11 cellular contexts compared by ENCODE assay signal in the genomic region with DNA sequence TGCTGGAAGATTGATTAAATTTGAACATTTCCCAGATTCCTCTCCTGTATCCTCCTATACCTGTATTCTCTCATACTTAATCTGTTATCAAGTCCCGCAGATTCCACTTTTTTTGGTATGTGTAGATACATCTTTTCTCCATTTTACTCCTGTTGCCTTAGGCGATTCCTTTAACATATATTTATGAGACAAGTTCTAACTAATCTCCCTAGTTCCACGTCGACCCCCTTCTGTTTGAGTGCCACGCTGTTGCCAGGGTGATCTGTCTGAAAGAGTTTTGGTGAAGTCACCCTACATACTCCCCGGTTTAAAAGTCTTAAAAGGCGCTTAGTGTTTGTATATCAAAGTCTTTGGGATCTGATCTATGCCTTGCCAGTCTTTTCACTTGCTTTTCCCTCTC. TPM values are rescaled to one million over a fixed set of nuclear protein-coding genes. Genes with fewer than 3 reads are reported as not detected.
A peak's percentile ranks its signal among the peaks of the same experiment; 100 is the strongest.
DNase-seq lines count a peak whose midpoint lies in the region; ATAC-seq lines count a peak whose summit lies in the region.
"Had no signal": no experiment of that assay in that cellular context is flagged by ENCODE, and none has a peak within 500 bp of the region (broad histone marks: within the 10 kb centered on the region; RNA-seq: fewer than 3 reads in every experiment).

No MANE protein-coding gene starts in this region.

- peak overlapping the region; percentile 88 for H3K4me3 ChIP-seq in adipocyte (ENCODE audit: low read length)
- H3K4me3 ChIP-seq in subcutaneous abdominal adipose tissue (ENCODE audit: low read depth in 1 of 5, low read length in 5 of 5): no peak overlapping the region
- H3K4me3 ChIP-seq in H7 (ENCODE audit: insufficient read depth, low read depth, low read length): no peak overlapping the region
- H3K4me3 ChIP-seq: MG63 had no signal

- H3K9me3 Mint-ChIP-seq in activated T-cell treated with anti-CD3 and anti-CD28 coated beads, Interleukin-2, amount 50 U/mL, for 72 hours: no peaks in the 10 kb centered on the region
- H3K9me3 Mint-ChIP-seq in immature natural killer cell: no peaks in the 10 kb centered on the region

- H3K4me1 Mint-ChIP-seq in activated T-cell treated with anti-CD3 and anti-CD28 coated beads, Interleukin-2, amount 50 U/mL, for 72 hours (ENCODE audit: low read depth): peaks cover 33% of the 10 kb centered on the region
- peaks cover 23 to 54% of the 10 kb centered on the region in 2 donors for H3K4me1 Mint-ChIP-seq in immature natural killer cell

- ATAC-seq in activated T-cell treated with anti-CD3 and anti-CD28 coated beads, Interleukin-2, amount 50 U/mL, for 72 hours (replicated peaks in 1 of 2): no peak
- ATAC-seq in left lobe of liver: no peak

- H3K9ac ChIP-seq in adipocyte (ENCODE audit: low read length): peak overlapping the region; percentile 96
- H3K9ac ChIP-seq in subcutaneous abdominal adipose tissue (ENCODE audit: low read length in 5 of 5): peak overlapping the region in 4 of 5 donors; percentile 25 to 44 (median 38)

- intact Hi-C loops in cardiac septum (cut with DNase I): no loop called here

- H3K27ac ChIP-seq in subcutaneous abdominal adipose tissue (ENCODE audit: low read depth, low read length): peak overlapping the region; percentile 26

- peaks cover 13% of the 10 kb centered on the region for H3K4me1 ChIP-seq in adipocyte (ENCODE audit: control insufficient read depth, insufficient read depth, low read length)
- H3K4me1 ChIP-seq in subcutaneous abdominal adipose tissue (ENCODE audit: control insufficient read depth in 5 of 5, insufficient read depth in 5 of 5, low read length in 5 of 5): peaks cover 3 to 29% (median 19%) of the 10 kb centered on the region in 5 donors

- no peaks in the 10 kb centered on the region for H3K27me3 Mint-ChIP-seq in activated T-cell treated with anti-CD3 and anti-CD28 coated beads, Interleukin-2, amount 50 U/mL, for 72 hours (ENCODE audit: low read depth)
- H3K27me3 Mint-ChIP-seq in immature natural killer cell (ENCODE audit: low read depth in 3 of 3): peaks cover 3 to 18% (median 10%) of the 10 kb centered on the region in 3 donors

- peak overlapping the region; percentile 70 to 95 for H3K4me3 Mint-ChIP-seq in activated T-cell treated with anti-CD3 and anti-CD28 coated beads, Interleukin-2, amount 50 U/mL, for 72 hours
- peak overlapping the region in 4 of 5 donors; percentile 0 to 65 (median 22) for H3K4me3 Mint-ChIP-seq in immature natural killer cell

- H3K27ac Mint-ChIP-seq in activated T-cell treated with anti-CD3 and anti-CD28 coated beads, Interleukin-2, amount 50 U/mL, for 72 hours: peak overlapping the region; percentile 96
- H3K27ac Mint-ChIP-seq in immature natural killer cell: peak overlapping the region; percentile 50 to 100 (median 71)

- no peak for DNase-seq in activated T-cell treated with anti-CD3 and anti-CD28 coated beads, Interleukin-2, amount 50 U/mL, for 72 hours
- DNase-seq in activated T-cell treated with anti-CD3 and anti-CD28 coated beads for 4 hours (no peak), adipocyte (ENCODE audit: low read depth) (no peak), immature natural killer cell (no peak), left lobe of liver (ENCODE audit: low spot score) (no peak), H7 (no peak), cardiac septum (ENCODE audit: low spot score) (no peak)
- DNase-seq: MG63; stimulated activated CD4-positive, alpha-beta T cell treated with anti-CD3 and anti-CD28 coated beads, Interleukin-1b, Interleukin-23, amount 100 ng/mL, for 48 hours had no signal

- peaks cover 7 to 14% of the 10 kb centered on the region in 2 donors for H3K36me3 Mint-ChIP-seq in activated T-cell treated with anti-CD3 and anti-CD28 coated beads, Interleukin-2, amount 50 U/mL, for 72 hours (ENCODE audit: insufficient read depth in 2 of 2)
- H3K36me3 Mint-ChIP-seq in immature natural killer cell: no peaks in the 10 kb centered on the region

- H3K27me3 ChIP-seq in adipocyte (replicated peaks; ENCODE audit: control insufficient read depth, insufficient read depth, low read length) (no peaks in the 10 kb centered on the region), subcutaneous abdominal adipose tissue (ENCODE audit: control insufficient read depth in 5 of 5, insufficient read depth in 4 of 5, low read length in 5 of 5) (peaks cover 0 to 5% (median 0%) of the 10 kb centered on the region in 5 donors), H7 (ENCODE audit: control insufficient read depth, insufficient read depth, low read length) (no peaks in the 10 kb centered on the region)
- H3K27me3 ChIP-seq: MG63 had no signal

- no peaks in the 10 kb centered on the region for H3K9me3 ChIP-seq in adipocyte (ENCODE audit: control insufficient read depth, low read length)
- H3K9me3 ChIP-seq in subcutaneous abdominal adipose tissue (ENCODE audit: control insufficient read depth in 5 of 5, low read length in 5 of 5): peaks cover 0 to 3% (median 0%) of the 10 kb centered on the region in 5 donors
- H3K9me3 ChIP-seq: MG63 had no signal

- H3K36me3 ChIP-seq in adipocyte (ENCODE audit: control insufficient read depth, insufficient read depth, low read length, severe bottlenecking): peaks cover 20% of the 10 kb centered on the region
- H3K36me3 ChIP-seq in subcutaneous abdominal adipose tissue (ENCODE audit: control insufficient read depth in 5 of 5, insufficient read depth in 5 of 5, low read length in 5 of 5): peaks cover 0 to 13% (median 8%) of the 10 kb centered on the region in 5 donors
- peaks cover 6% of the 10 kb centered on the region for H3K36me3 ChIP-seq in H7 (replicated peaks; ENCODE audit: control insufficient read depth, insufficient read depth, low read length)

RNA-seq across cellular contexts. Expression of gene HNRNPH2, which starts 2.4 kb away (rescaled TPM):
- 10 to 100 TPM; 15.0 to 17.8 TPM for total RNA-seq in activated T-cell treated with anti-CD3 and anti-CD28 coated beads, Interleukin-2, amount 50 U/mL, for 72 hours
- polyA plus RNA-seq in immature natural killer cell: 100 to 1,000 TPM in 2 of 3 donors, 10 to 100 TPM in 1; 80.6 to 188 (median 120) TPM
- total RNA-seq in left lobe of liver: 22.9 TPM
- 33.5 and 35.0 TPM in 2 replicates for total RNA-seq in H7 (2014; rRNA removed; shearing (Covaris generic))
- 55.6 TPM for total RNA-seq in cardiac septum

RNA-seq across cellular contexts. Expression of gene GLA, which starts 2.7 kb away (rescaled TPM):
- 10 to 100 TPM; 43.7 to 48.1 TPM for total RNA-seq in activated T-cell treated with anti-CD3 and anti-CD28 coated beads, Interleukin-2, amount 50 U/mL, for 72 hours
- polyA plus RNA-seq in immature natural killer cell: 10 to 100 TPM; 19.3 to 23.6 (median 22.7) TPM
- total RNA-seq in left lobe of liver: 8.2 TPM
- 48.1 and 58.3 TPM in 2 replicates for total RNA-seq in H7 (2014; rRNA removed; shearing (Covaris generic))
- total RNA-seq in cardiac septum: 6.8 TPM

RNA-seq across cellular contexts. Expression of gene RPL36A, which starts 19.6 kb away (rescaled TPM):
- total RNA-seq in activated T-cell treated with anti-CD3 and anti-CD28 coated beads, Interleukin-2, amount 50 U/mL, for 72 hours: 100 to 1,000 TPM; 221 to 294 TPM
- 1,000 to 10,000 TPM in 1 of 3 donors, 100 to 1,000 TPM in 2; 753 to 1,251 (median 825) TPM for polyA plus RNA-seq in immature natural killer cell
- 39.4 TPM for total RNA-seq in left lobe of liver
- total RNA-seq in H7 (2014; rRNA removed; shearing (Covaris generic)): 794 and 812 TPM in 2 replicates
- 57.5 TPM for total RNA-seq in cardiac septum

RNA-seq across cellular contexts. Expression of gene BTK, which starts 24.5 kb away (rescaled TPM):
- total RNA-seq in activated T-cell treated with anti-CD3 and anti-CD28 coated beads, Interleukin-2, amount 50 U/mL, for 72 hours: 1 to 10 TPM; 1.7 to 1.9 TPM
- polyA plus RNA-seq in immature natural killer cell: 1 to 10 TPM in 1 of 3 donors, under 1 TPM in 2; 0.36 to 3.4 (median 0.91) TPM
- 1.3 TPM for total RNA-seq in left lobe of liver
- total RNA-seq in H7 (2014; rRNA removed; shearing (Covaris generic)): 0.07 and 0.11 TPM in 2 replicates
- 1.3 TPM for total RNA-seq in cardiac septum
- polyA plus RNA-seq: BJ had no signal
